20 cellular contexts compared by ENCODE assay signal in genomic region chr1:22728751-22729399, GRCh38. TPM values are rescaled to one million over a fixed set of nuclear protein-coding genes. Genes with fewer than 3 reads are reported as not detected.
DNase-seq lines count a peak whose midpoint lies in the region; TF ChIP-seq lines count a peak whose summit lies in the region.
"Had no signal": no experiment of that assay in that cellular context is flagged by ENCODE, and none has a peak within 500 bp of the region (broad histone marks: within the 10 kb centered on the region; RNA-seq: fewer than 3 reads in every experiment).

No MANE protein-coding gene starts in this region.

- H2AFZ ChIP-seq in mesenchymal stem cell (ENCODE audit: low read depth, low read length) (no peak overlapping the region), PC-9 (no peak overlapping the region)

- peaks cover 0 to 22% of the 10 kb centered on the region in 2 experiments for H3K27me3 ChIP-seq in mesenchymal stem cell (ENCODE audit: control insufficient read depth in 1 of 2, insufficient read depth in 1 of 2, low read length in 2 of 2)
- H3K27me3 ChIP-seq in PC-9 (ENCODE audit: insufficient read depth, low read depth) = no peaks in the 10 kb centered on the region
- H3K27me3 ChIP-seq: BE2C, SJSA1, upper lobe of right lung had no signal

- H2BK5ac ChIP-seq in mesenchymal stem cell (ENCODE audit: low read depth, low read length, poor library complexity, severe bottlenecking) = no peak overlapping the region

- no peak overlapping the region for H2BK120ac ChIP-seq in mesenchymal stem cell (ENCODE audit: low read depth, low read length)

- WGBS in mesenchymal stem cell = 45% methylated on average over 11 of the region's 14 CpGs

- BruUV-seq in PC-9 (replicated peaks; lab: Mats Ljungman, UMichigan) = no TSS peak

- H3K79me2 ChIP-seq in PC-9 (ENCODE audit: low read depth) = no peaks in the 10 kb centered on the region

- no peak overlapping the region for H3K14ac ChIP-seq in mesenchymal stem cell (ENCODE audit: low read length in 2 of 2)

- H4K20me1 ChIP-seq in PC-9 (ENCODE audit: insufficient read depth) = no peaks in the 10 kb centered on the region

- H3K27ac ChIP-seq in mesenchymal stem cell (ENCODE audit: low read length, poor library complexity, severe bottlenecking) (no peak overlapping the region), PC-9 (no peak overlapping the region)
- H3K27ac ChIP-seq: KMS-11, SJSA1, upper lobe of right lung had no signal

- H3K9ac ChIP-seq in mesenchymal stem cell (ENCODE audit: low read length) = no peak overlapping the region
- H3K9ac ChIP-seq: KMS-11 had no signal

- intact Hi-C loops in PC-9 (cut with micrococcal nuclease; ENCODE audit: unreplicated experiment) (no loop called here), posterior vena cava (cut with DNase I) (no loop called here)

- peaks cover 21% of the 10 kb centered on the region for H3K4me1 ChIP-seq in mesenchymal stem cell (ENCODE audit: control insufficient read depth, insufficient read depth, low read depth, low read length)
- no peaks in the 10 kb centered on the region for H3K4me1 ChIP-seq in PC-9 (replicated peaks; ENCODE audit: insufficient read depth)
- H3K4me1 ChIP-seq: SJSA1, upper lobe of right lung had no signal

- no peak overlapping the region for H4K91ac ChIP-seq in mesenchymal stem cell (ENCODE audit: low read length)

- H2BK12ac ChIP-seq in mesenchymal stem cell (ENCODE audit: low read length in 2 of 2) = no peak overlapping the region

- H3K36me3 ChIP-seq in mesenchymal stem cell (ENCODE audit: control insufficient read depth in 1 of 2, insufficient read depth in 2 of 2, low read depth in 1 of 2, low read length in 2 of 2) (peaks cover 0 to 16% of the 10 kb centered on the region in 2 experiments), PC-9 (ENCODE audit: low read depth) (no peaks in the 10 kb centered on the region)
- H3K36me3 ChIP-seq: BE2C, SJSA1, upper lobe of right lung had no signal

- H3K4ac ChIP-seq in mesenchymal stem cell (ENCODE audit: low read depth in 1 of 2, low read length in 2 of 2) = no peak overlapping the region

- peak overlapping the region; percentile 24 for H4K8ac ChIP-seq in mesenchymal stem cell (ENCODE audit: low read length)

- H3K9me3 ChIP-seq in mesenchymal stem cell (ENCODE audit: control insufficient read depth, low read length) (no peaks in the 10 kb centered on the region), PC-9 (ENCODE audit: insufficient read depth, low read depth) (no peaks in the 10 kb centered on the region)
- H3K9me3 ChIP-seq: A549, BE2C, SJSA1, upper lobe of right lung had no signal

- H3K4me2 ChIP-seq in mesenchymal stem cell (ENCODE audit: low read length, poor library complexity, severe bottlenecking) = no peak overlapping the region
- H3K4me2 ChIP-seq in PC-9 = no peak overlapping the region
- H3K4me2 ChIP-seq: A549, KMS-11 had no signal

- H3K4me3 ChIP-seq in mesenchymal stem cell (ENCODE audit: insufficient read depth in 1 of 2, low read depth in 1 of 2, low read length in 2 of 2) (no peak overlapping the region), PC-9 (no peak overlapping the region)
- H3K4me3 ChIP-seq: A549, SJSA1, upper lobe of right lung had no signal

- DNase-seq in NCI-H2081 (lab: John Stamatoyannopoulos, UW) = peak; percentile 41 to 76
- DNase-seq in NCI-H2081 treated with DMSO at 0.1 percent for 48 hours (lab: John Stamatoyannopoulos, UW) = no peak
- DNase-seq in NCI-H1092 treated with DMSO at 0.1 percent for 48 hours (lab: John Stamatoyannopoulos, UW) = peak; percentile 28
- peak; percentile 72 to 85 for DNase-seq in SHP77 (lab: John Stamatoyannopoulos, UW)
- DNase-seq in mesenchymal stem cell = peak; percentile 71
- no peak for DNase-seq in PC-9
- no peak for DNase-seq in posterior vena cava (ENCODE audit: low spot score)
- no peak for DNase-seq in activated CD4-positive, alpha-beta T cell treated with anti-CD3 and anti-CD28 coated beads, Interleukin-2, amount 50 U/mL, for 1 hour
- DNase-seq: activated naive CD8-positive, alpha-beta T cell treated with anti-CD3 and anti-CD28 coated beads, Interleukin-2, amount 10 ng/mL, durations not matched to agents 7 days and 5 days; BE2C; foreskin melanocyte; HCEC 1CT; hippocampal formation; NCI-H2107; NCI-H526 treated with DMSO at 0.1 percent for 48 hours; T-helper 2 cell; upper lobe of right lung had no signal

- H3K23ac ChIP-seq in mesenchymal stem cell (ENCODE audit: low read length in 2 of 2) = no peak overlapping the region

- POLR2A ChIA-PET in PC-9 (lab: Charles Lee; ENCODE audit: unreplicated experiment) = no interaction called here

- CTCF ChIA-PET in PC-9 (lab: Charles Lee) = no interaction called here

- H3K18ac ChIP-seq in mesenchymal stem cell (ENCODE audit: low read depth in 1 of 2, low read length in 2 of 2) = no peak overlapping the region

- no peak overlapping the region for H2AK5ac ChIP-seq in mesenchymal stem cell (ENCODE audit: low read length, severe bottlenecking)

- no peaks in the 10 kb centered on the region for H3K9me2 ChIP-seq in PC-9 (ENCODE audit: insufficient read depth)

- no peaks in the 10 kb centered on the region for H3F3A ChIP-seq in PC-9 (ENCODE audit: insufficient read depth, low read depth)

- peak overlapping the region; percentile 8 for H2BK15ac ChIP-seq in mesenchymal stem cell (ENCODE audit: low read depth, poor library complexity, severe bottlenecking)

- peaks cover 33% of the 10 kb centered on the region for H3K79me1 ChIP-seq in mesenchymal stem cell (replicated peaks; ENCODE audit: low read length, poor library complexity, severe bottlenecking)

- no peak for TF ChIP-seq CTCF in PC-9 (conservative IDR thresholded peaks at IDR 0.05)

RNA-seq across cellular contexts. Expression of gene EPHB2, which starts 18.2 kb away (rescaled TPM):
- polyA plus RNA-seq in mesenchymal stem cell (2013, experiment 1 of 2) = 30.7 TPM
- polyA plus RNA-seq in mesenchymal stem cell (2013, experiment 2 of 2) = 31.2 TPM
- total RNA-seq in PC-9 (2021) = 26.7 and 31.1 TPM in 2 replicates
- 10 to 100 TPM; 11.4 to 17.4 TPM for total RNA-seq in posterior vena cava

Comparison
In these comparisons a context has a peak if more than half of its experiments do, and no peak if none do; other contexts are left out.
1. DNase-seq: peak in NCI-H2081 (2 of 2), NCI-H1092 treated with DMSO at 0.1 percent for 48 hours (single experiment), SHP77 (2 of 2) and mesenchymal stem cell (single experiment); none in NCI-H2081 treated with DMSO at 0.1 percent for 48 hours (single experiment), PC-9 (0 of 2), posterior vena cava (single experiment) and activated CD4-positive, alpha-beta T cell treated with anti-CD3 and anti-CD28 coated beads, Interleukin-2, amount 50 U/mL, for 1 hour (single experiment).